In the genomic region with DNA sequence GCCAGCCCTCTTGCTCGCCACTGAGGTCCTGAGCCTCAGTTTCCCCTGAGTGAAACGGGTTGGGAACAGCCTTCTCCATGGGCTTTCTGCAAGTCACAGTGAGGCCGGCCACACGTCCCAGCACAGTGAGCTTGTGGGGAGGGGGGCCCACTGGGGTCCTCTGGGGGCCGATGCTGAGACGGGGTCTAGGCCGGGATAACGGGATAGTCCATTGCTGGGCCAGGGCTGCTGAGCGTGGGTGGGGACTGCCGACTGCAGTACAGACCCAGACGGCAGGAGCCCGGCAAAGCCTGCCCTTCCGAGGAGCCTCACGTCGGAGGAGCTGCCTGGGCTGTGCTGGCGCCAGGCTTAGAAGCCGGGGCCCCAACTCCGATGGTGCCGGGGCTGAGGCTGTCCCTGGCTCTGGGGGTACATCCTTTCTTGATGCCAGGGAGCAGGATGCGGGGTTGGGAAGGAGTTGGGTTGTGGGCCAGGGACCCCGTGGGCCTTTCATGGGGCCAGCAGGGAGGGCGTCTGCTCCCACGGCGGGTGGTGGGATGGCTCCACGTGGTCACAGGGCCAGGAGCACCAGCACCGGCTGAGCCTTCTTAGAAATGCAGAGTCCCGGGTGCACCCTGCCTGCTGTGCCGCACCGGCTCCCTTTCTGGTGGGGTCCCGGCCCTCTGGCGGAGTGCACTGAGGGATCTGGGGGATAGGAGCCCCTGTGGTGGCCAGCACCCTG, we compare ENCODE assay signal across 24 cellular contexts. TPM values are rescaled to one million over a fixed set of nuclear protein-coding genes. Genes with fewer than 3 reads are reported as not detected.
DNase-seq lines count a peak whose midpoint lies in the region; ATAC-seq and TF ChIP-seq lines count a peak whose summit lies in the region.
"Had no signal": no experiment of that assay in that cellular context is flagged by ENCODE, and none has a peak within 500 bp of the region (broad histone marks: within the 10 kb centered on the region; RNA-seq: fewer than 3 reads in every experiment).

No MANE protein-coding gene starts in this region.

- H4K12ac ChIP-seq in trophoblast cell (ENCODE audit: low read depth, low read length): no peak overlapping the region

- H3K27ac ChIP-seq in Panc1 (ENCODE audit: low read length) (no peak overlapping the region), psoas muscle (no peak overlapping the region), trophoblast cell (ENCODE audit: low read depth, low read length) (no peak overlapping the region), sigmoid colon (no peak overlapping the region)
- H3K27ac ChIP-seq: A549 had no signal

- no peaks in the 10 kb centered on the region for H3K36me3 Mint-ChIP-seq in glutamatergic neuron (ENCODE audit: unreplicated experiment)
- H3K36me3 Mint-ChIP-seq: CD4-positive, CD25-positive, alpha-beta regulatory T cell had no signal

- POLR2A ChIA-PET in Panc1 (lab: Charles Lee): no interaction called here

- H3K18ac ChIP-seq in trophoblast cell (ENCODE audit: low read length): no peak overlapping the region

- H3K4ac ChIP-seq in trophoblast cell (ENCODE audit: low read depth, low read length): no peak overlapping the region

- no peaks in the 10 kb centered on the region for H3K79me2 ChIP-seq in trophoblast cell (ENCODE audit: control insufficient read depth, insufficient read depth, low read length, poor library complexity)

- no peak overlapping the region for H3K27ac Mint-ChIP-seq in glutamatergic neuron (ENCODE audit: unreplicated experiment)
- H3K27ac Mint-ChIP-seq: B cell; CD4-positive, CD25-positive, alpha-beta regulatory T cell had no signal

- no peak overlapping the region for H3K4me2 ChIP-seq in trophoblast cell (ENCODE audit: low read length)
- H3K4me2 ChIP-seq: A549 had no signal

- H3K36me3 ChIP-seq in Panc1 (ENCODE audit: control insufficient read depth, insufficient read depth, low read length) (no peaks in the 10 kb centered on the region), psoas muscle (ENCODE audit: insufficient read depth in 1 of 2, low read depth in 1 of 2) (no peaks in the 10 kb centered on the region), trophoblast cell (ENCODE audit: control insufficient read depth in 1 of 2, insufficient read depth in 2 of 2, low read length in 2 of 2) (no peaks in the 10 kb centered on the region), sigmoid colon (no peaks in the 10 kb centered on the region)

- H3K9me3 Mint-ChIP-seq in glutamatergic neuron (ENCODE audit: unreplicated experiment): peaks cover 9% of the 10 kb centered on the region
- H3K9me3 Mint-ChIP-seq: CD4-positive, CD25-positive, alpha-beta regulatory T cell had no signal

- no peak overlapping the region for H2AK5ac ChIP-seq in trophoblast cell (ENCODE audit: low read length)

- TF ChIP-seq CTCF in Panc1 (IDR thresholded peaks at IDR 0.05): no peak
- TF ChIP-seq CTCF in glutamatergic neuron (IDR thresholded peaks at IDR 0.05; ENCODE audit: partially characterized antibody, unreplicated experiment): no peak
- TF ChIP-seq CTCF in psoas muscle (IDR thresholded peaks at IDR 0.05): no peak
- no peak for TF ChIP-seq CTCF in sigmoid colon (IDR thresholded peaks at IDR 0.05)

- no peak overlapping the region for H3K14ac ChIP-seq in trophoblast cell (ENCODE audit: low read length)

- no peaks in the 10 kb centered on the region for H3K9me3 ChIP-seq in Panc1 (ENCODE audit: control insufficient read depth, insufficient read depth, low read depth, low read length)
- no peaks in the 10 kb centered on the region for H3K9me3 ChIP-seq in psoas muscle
- peaks cover 4% of the 10 kb centered on the region for H3K9me3 ChIP-seq in trophoblast cell (ENCODE audit: insufficient read depth, low read depth, low read length)
- H3K9me3 ChIP-seq in sigmoid colon: no peaks in the 10 kb centered on the region
- H3K9me3 ChIP-seq: A549 had no signal

- CTCF ChIA-PET in Panc1 (lab: Charles Lee): no interaction called here

- no peak for TF ChIP-seq POLR2A in sigmoid colon (IDR thresholded peaks at IDR 0.05)

- no peak overlapping the region for H3K23ac ChIP-seq in trophoblast cell (ENCODE audit: low read length)

- BruUV-seq in Panc1 (replicated peaks; lab: Mats Ljungman, UMichigan): no TSS peak

- H3K27me3 ChIP-seq in Panc1 (ENCODE audit: control insufficient read depth, insufficient read depth, low read length) (no peaks in the 10 kb centered on the region), psoas muscle (ENCODE audit: insufficient read depth in 3 of 3, low read length in 2 of 3) (peaks cover 0 to 54% (median 14%) of the 10 kb centered on the region in 3 donors), trophoblast cell (ENCODE audit: insufficient read depth, low read length) (no peaks in the 10 kb centered on the region), sigmoid colon (peaks cover 13 to 78% (median 56%) of the 10 kb centered on the region in 3 donors)

- intact Hi-C loops in left ventricle myocardium superior (cut with micrococcal nuclease): no loop called here
- intact Hi-C loops in Right ventricle myocardium superior (cut with DNase I): no loop called here
- intact Hi-C loops in Panc1 (cut with micrococcal nuclease; ENCODE audit: unreplicated experiment): no loop called here
- intact Hi-C loops in psoas muscle (cut with DNase I): no loop called here
- intact Hi-C loops in sigmoid colon (cut with DNase I): no loop called here

- no peaks in the 10 kb centered on the region for H3K4me1 Mint-ChIP-seq in glutamatergic neuron (ENCODE audit: low read depth, unreplicated experiment)

- H3K4me3 ChIP-seq in Panc1 (ENCODE audit: low read depth in 2 of 2, low read length in 2 of 2) (no peak overlapping the region), psoas muscle (no peak overlapping the region), trophoblast cell (ENCODE audit: low read depth, low read length) (no peak overlapping the region), sigmoid colon (no peak overlapping the region)
- H3K4me3 ChIP-seq: A549, GM12878, K562 had no signal

- ATAC-seq in left ventricle myocardium superior (no peak), Right ventricle myocardium superior (ENCODE audit: poor library complexity) (no peak), Panc1 (0 out of 2 replicates have a peak, but pooled peaks have one; percentile 22), psoas muscle (no peak)
- ATAC-seq: A549, GM12878 had no signal

- no peak overlapping the region for H4K8ac ChIP-seq in trophoblast cell (ENCODE audit: low read depth, low read length)

- H2BK5ac ChIP-seq in trophoblast cell (ENCODE audit: low read depth, low read length, poor library complexity): no peak overlapping the region

- no peak for TF ChIP-seq EP300 in sigmoid colon (IDR thresholded peaks at IDR 0.05)

- H3K4me3 Mint-ChIP-seq in glutamatergic neuron (ENCODE audit: unreplicated experiment): no peak overlapping the region
- H3K4me3 Mint-ChIP-seq: B cell; CD4-positive, CD25-positive, alpha-beta regulatory T cell had no signal

- H4K91ac ChIP-seq in trophoblast cell (ENCODE audit: low read depth, low read length): no peak overlapping the region

- no peaks in the 10 kb centered on the region for H3K27me3 Mint-ChIP-seq in glutamatergic neuron (ENCODE audit: unreplicated experiment)
- H3K27me3 Mint-ChIP-seq: CD4-positive, CD25-positive, alpha-beta regulatory T cell had no signal

- DNase-seq in left ventricle myocardium superior (peak; percentile 22), Right ventricle myocardium superior (no peak), Panc1 (ENCODE audit: low read depth, low spot score) (no peak), glutamatergic neuron (peak; percentile 12), psoas muscle (peak; percentile 9 to 42), SW 1271 (lab: John Stamatoyannopoulos, UW) (no peak), trophoblast cell (no peak), sigmoid colon (no peak)
- DNase-seq: COR-L47, DMS 273 treated with DMSO at 0.1 percent for 48 hours, DMS79 treated with DMSO at 0.1 percent for 48 hours, H7, NCI-H1048, NCI-H1417 treated with DMSO at 0.1 percent for 48 hours, NCI-H187, NCI-H2107, NCI-H446 treated with DMSO at 0.1 percent for 48 hours, NCI-H526 treated with DMSO at 0.1 percent for 48 hours, SHP77 treated with DMSO at 0.1 percent for 48 hours had no signal

- no peak overlapping the region for H3K9ac ChIP-seq in trophoblast cell (ENCODE audit: low read length)

- 74 to 84% (median 81%) methylated on average over 30 to 31 of the region's 31 CpGs for WGBS in psoas muscle, 3 donors
- WGBS in trophoblast cell (ENCODE audit: extremely low coverage, insufficient coverage, insufficient read length): no CpG with 5 or more reads among the region's 31 CpGs
- WGBS in sigmoid colon, 2 donors: 86 to 93% methylated on average over 31 of the region's 31 CpGs

- no peak overlapping the region for H2BK12ac ChIP-seq in trophoblast cell (ENCODE audit: low read length)

- H2AFZ ChIP-seq in trophoblast cell (ENCODE audit: insufficient read depth, low read length, poor library complexity): no peak overlapping the region

- H3K4me1 ChIP-seq in Panc1 (ENCODE audit: control insufficient read depth, insufficient read depth, low read length) (peaks cover 7% of the 10 kb centered on the region), psoas muscle (no peaks in the 10 kb centered on the region), trophoblast cell (ENCODE audit: control insufficient read depth in 1 of 2, insufficient read depth in 2 of 2, low read length in 2 of 2) (no peaks in the 10 kb centered on the region), sigmoid colon (no peaks in the 10 kb centered on the region)
- H3K4me1 ChIP-seq: A549 had no signal

- H2BK120ac ChIP-seq in trophoblast cell (ENCODE audit: insufficient read depth, low read length, poor library complexity): no peak overlapping the region

- H3K79me1 ChIP-seq in trophoblast cell (ENCODE audit: low read length): no peaks in the 10 kb centered on the region

- in situ Hi-C loops in Panc1 (cut with HindIII; ENCODE audit: low pct_unique_long_range_greater_than_20kb, low sequenced_read_pairs): no loop called here

RNA-seq across cellular contexts. Expression of gene NOC4L, which starts 24.2 kb away (rescaled TPM):
- total RNA-seq in left ventricle myocardium superior: 12.1 TPM
- 9.5 TPM for total RNA-seq in Right ventricle myocardium superior
- 29.8 TPM for total RNA-seq in Panc1 (2021; ENCODE audit: unreplicated experiment)
- 30.0 TPM for polyA plus RNA-seq in Panc1 (2012; ENCODE audit: insufficient read length)
- 17.8 TPM for total RNA-seq in glutamatergic neuron (ENCODE audit: unreplicated experiment)
- total RNA-seq in psoas muscle: 10 to 100 TPM in 3 of 4 donors, 1 to 10 TPM in 1; 7.9 to 25.7 (median 17.7) TPM
- polyA plus RNA-seq in psoas muscle: 10 to 100 TPM; 28.4 to 36.7 (median 30.8) TPM
- 22.0 and 22.3 TPM in 2 replicates for polyA plus RNA-seq in trophoblast cell (2013)
- total RNA-seq in sigmoid colon: 1 to 10 TPM; 5.4 to 9.4 (median 7.5) TPM
- polyA plus RNA-seq in sigmoid colon: 10 to 100 TPM; 11.4 to 34.9 (median 13.2) TPM

RNA-seq across cellular contexts. Expression of gene DDX51, which starts 24.4 kb away (rescaled TPM):
- total RNA-seq in left ventricle myocardium superior (8.6 TPM), Right ventricle myocardium superior (10.3 TPM), Panc1 (2021; ENCODE audit: unreplicated experiment) (29.3 TPM), glutamatergic neuron (ENCODE audit: unreplicated experiment) (24.9 TPM), psoas muscle (10 to 100 TPM in 3 of 4 donors, 1 to 10 TPM in 1; 7.3 to 17.1 (median 11.8) TPM), sigmoid colon (10 to 100 TPM in 1 of 4 donors, 1 to 10 TPM in 3; 6.8 to 13.7 (median 8.5) TPM)
- 38.0 TPM for polyA plus RNA-seq in Panc1 (2012; ENCODE audit: insufficient read length)
- polyA plus RNA-seq in psoas muscle (10 to 100 TPM; 11.7 to 17.0 (median 14.8) TPM), sigmoid colon (10 to 100 TPM in 1 of 3 donors, 1 to 10 TPM in 2; 3.9 to 22.4 (median 4.8) TPM)
- polyA plus RNA-seq in trophoblast cell (2013): 6.5 and 6.9 TPM in 2 replicates

Comparison
In these comparisons a context has a peak if more than half of its experiments do, and no peak if none do; other contexts are left out.
1. DNase-seq: peak in left ventricle myocardium superior (single experiment), glutamatergic neuron (single experiment) and psoas muscle (2 of 2); none in Right ventricle myocardium superior (single experiment), Panc1 (single experiment), SW 1271 (0 of 2), trophoblast cell (0 of 2) and sigmoid colon (single experiment).